9 cellular contexts compared by ENCODE assay signal in the genomic region with DNA sequence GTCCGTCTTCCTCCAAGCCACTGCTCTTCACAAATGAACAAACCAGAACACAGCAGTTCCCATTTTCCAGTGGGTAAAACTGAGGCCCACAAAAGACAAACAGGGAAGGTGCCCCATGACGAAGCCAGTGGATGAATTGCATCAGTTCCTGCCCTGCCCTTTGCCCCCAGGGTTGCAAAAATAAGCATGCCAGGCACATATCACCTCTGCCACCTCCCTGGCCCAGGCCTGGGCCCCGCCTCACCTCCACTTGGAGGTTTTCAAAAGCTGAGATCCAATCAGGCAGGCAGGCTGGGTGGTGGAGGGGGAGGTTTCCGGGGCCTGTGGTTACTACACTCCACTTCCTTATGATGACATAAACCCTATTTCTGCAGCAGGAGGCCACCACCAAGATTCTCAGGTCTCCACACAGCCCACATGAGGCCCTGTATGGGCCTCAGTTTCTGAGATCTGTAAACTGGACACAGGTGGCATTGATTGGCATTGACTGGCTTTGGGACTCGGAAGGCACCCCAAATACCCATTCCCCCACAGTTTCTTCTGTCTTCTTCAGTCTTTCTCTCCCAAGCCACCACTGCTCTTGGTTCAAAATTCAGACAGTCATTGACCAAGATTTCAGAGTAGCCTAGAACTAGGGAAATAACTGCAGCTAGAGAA. TPM values are rescaled to one million over a fixed set of nuclear protein-coding genes. Genes with fewer than 3 reads are reported as not detected.
DNase-seq lines count a peak whose midpoint lies in the region; ATAC-seq and TF ChIP-seq lines count a peak whose summit lies in the region.
"Had no signal": no experiment of that assay in that cellular context is flagged by ENCODE, and none has a peak within 500 bp of the region (broad histone marks: within the 10 kb centered on the region; RNA-seq: fewer than 3 reads in every experiment).

No MANE protein-coding gene starts in this region.

- H3K9me3 ChIP-seq in GM23248 (ENCODE audit: low read depth) (no peaks in the 10 kb centered on the region), aorta (ENCODE audit: control insufficient read depth, low read length) (no peaks in the 10 kb centered on the region)

- ATAC-seq in natural killer cell (peak; percentile 66 to 80 (median 73)), aorta (ENCODE audit: low FRiP score) (peak; percentile 26)
- ATAC-seq: Panc1 had no signal

- H3K27me3 ChIP-seq in GM23248 (replicated peaks; ENCODE audit: insufficient read depth) (peaks cover 18% of the 10 kb centered on the region), aorta (ENCODE audit: control insufficient read depth in 1 of 2, insufficient read depth in 2 of 2, low read length in 1 of 2) (no peaks in the 10 kb centered on the region)

- H3K27ac Mint-ChIP-seq in natural killer cell (peak overlapping the region; percentile 98 to 99), osteocyte (ENCODE audit: unreplicated experiment) (no peak overlapping the region)

- no peak for TF ChIP-seq CTCF in natural killer cell (IDR thresholded peaks at IDR 0.05)
- TF ChIP-seq CTCF in osteocyte (IDR thresholded peaks at IDR 0.05), result no peak

- H4K20me1 ChIP-seq in GM23248 (ENCODE audit: insufficient read depth), result no peaks in the 10 kb centered on the region

- WGBS in GM23248 (ENCODE audit: low coverage in 1 of 2, low lambda C conversion rate in 2 of 2, missing lambda C conversion rate in 2 of 2), 2 experiments, result 70 to 86% methylated on average over 5 of the region's 5 CpGs
- 86 to 89% methylated on average over 5 of the region's 5 CpGs for WGBS in aorta, 2 donors

- H3K4me3 ChIP-seq in GM23248 (no peak overlapping the region), aorta (ENCODE audit: low read length in 2 of 2) (no peak overlapping the region)

- no peak overlapping the region for H3K9ac ChIP-seq in GM23248

- H3K9me3 Mint-ChIP-seq in natural killer cell (no peaks in the 10 kb centered on the region), osteocyte (ENCODE audit: unreplicated experiment) (no peaks in the 10 kb centered on the region)

- no peaks in the 10 kb centered on the region for H3F3A ChIP-seq in GM23248 (ENCODE audit: insufficient read depth)

- DNase-seq in GF-D8 (lab: John Stamatoyannopoulos, UW) (peak; percentile 99), GM23248 (peak; percentile 42), Kasumi-1 (lab: John Stamatoyannopoulos, UW) (peak; percentile 88 to 93), caudate nucleus (lab: John Stamatoyannopoulos, UW) (peak in 1 of 61 donors; percentile 33), natural killer cell (peak; percentile 83), aorta (peak in 1 of 2 donors; percentile 80), osteocyte (ENCODE audit: extremely low spot score, unreplicated experiment) (no peak)
- DNase-seq in activated CD4-positive, CD25-positive, alpha-beta regulatory T cell treated with anti-CD3 and anti-CD28 coated beads, Interleukin-2, amount 50 U/mL, for 16 hours (ENCODE audit: low read depth, low spot score), result peak; percentile 81

- H3K4me1 Mint-ChIP-seq in natural killer cell (peaks cover 76 to 84% of the 10 kb centered on the region in 2 donors), osteocyte (ENCODE audit: unreplicated experiment) (peaks cover 41% of the 10 kb centered on the region)

- H2AFZ ChIP-seq in GM23248, result no peak overlapping the region

- in situ Hi-C loops in GM23248 (cut with MboI), result no loop called here

- H3K27me3 Mint-ChIP-seq in natural killer cell (ENCODE audit: low read depth in 2 of 2) (no peaks in the 10 kb centered on the region), osteocyte (ENCODE audit: unreplicated experiment) (peaks cover 7% of the 10 kb centered on the region)

- no peaks in the 10 kb centered on the region for H3K4me1 ChIP-seq in GM23248 (ENCODE audit: insufficient read depth)
- no peaks in the 10 kb centered on the region for H3K4me1 ChIP-seq in aorta (ENCODE audit: control insufficient read depth in 1 of 2, insufficient read depth in 2 of 2, low read length in 2 of 2)

- intact Hi-C loops in natural killer cell (cut with micrococcal nuclease), result loop anchor here (5.0 kb wide), 1 partner anchor 133 kb away; a partner anchor contains a TSS
- intact Hi-C loops in aorta (cut with DNase I), result no loop called here

- H3K27ac ChIP-seq in GM23248 (no peak overlapping the region), caudate nucleus (ENCODE audit: low read depth, low read length) (peak overlapping the region; percentile 64), aorta (ENCODE audit: low read depth in 1 of 2, low read length in 2 of 2) (no peak overlapping the region)

- H3K36me3 Mint-ChIP-seq in natural killer cell (no peaks in the 10 kb centered on the region), osteocyte (ENCODE audit: unreplicated experiment) (no peaks in the 10 kb centered on the region)

- H3K79me2 ChIP-seq in GM23248 (ENCODE audit: insufficient read depth), result no peaks in the 10 kb centered on the region

- H3K36me3 ChIP-seq in GM23248 (ENCODE audit: low read depth), result no peaks in the 10 kb centered on the region
- no peaks in the 10 kb centered on the region for H3K36me3 ChIP-seq in aorta (ENCODE audit: control insufficient read depth in 1 of 2, insufficient read depth in 2 of 2, low read length in 1 of 2)

- no peaks in the 10 kb centered on the region for H3K9me2 ChIP-seq in GM23248 (ENCODE audit: insufficient read depth)

- H3K4me3 Mint-ChIP-seq in natural killer cell, result peak overlapping the region; percentile 90
- no peak overlapping the region for H3K4me3 Mint-ChIP-seq in osteocyte (ENCODE audit: unreplicated experiment)

- H3K4me2 ChIP-seq in GM23248 (ENCODE audit: unreplicated experiment), result no peak overlapping the region

RNA-seq across cellular contexts. Expression of a gene that starts 4.1 kb away (rescaled TPM):
- total RNA-seq in GM23248 (2014; rRNA removed; shearing (Covaris generic)), result under 0.01 TPM in 1 of 2 replicates, not detected in the other
- 0.03 and 0.04 TPM in 2 replicates for polyA plus RNA-seq in GM23248 (2016; fragmentation: Nextera tagmentation; extraction: Ambion mirVana)
- total RNA-seq in natural killer cell, result 100 to 1,000 TPM; 102 to 129 (median 126) TPM
- 1 to 10 TPM; 4.0 to 4.6 TPM for total RNA-seq in aorta
- under 1 TPM; 0.31 to 0.63 TPM for polyA plus RNA-seq in aorta
- total RNA-seq in osteocyte, result 0.63 and 0.97 TPM in 2 replicates

Comparison
In these comparisons a context has a peak if more than half of its experiments do, and no peak if none do; other contexts are left out.
1. RNA of a gene that starts 4.1 kb away (total RNA-seq): 102 to 129 TPM in natural killer cell; 4.0 to 4.6 TPM in aorta, 0.63 to 0.97 TPM in osteocyte and under 0.01 TPM in GM23248; every median in the first group is over 10 times any median in the second.